ENCODE assay signal across 21 cellular contexts in the genomic region with DNA sequence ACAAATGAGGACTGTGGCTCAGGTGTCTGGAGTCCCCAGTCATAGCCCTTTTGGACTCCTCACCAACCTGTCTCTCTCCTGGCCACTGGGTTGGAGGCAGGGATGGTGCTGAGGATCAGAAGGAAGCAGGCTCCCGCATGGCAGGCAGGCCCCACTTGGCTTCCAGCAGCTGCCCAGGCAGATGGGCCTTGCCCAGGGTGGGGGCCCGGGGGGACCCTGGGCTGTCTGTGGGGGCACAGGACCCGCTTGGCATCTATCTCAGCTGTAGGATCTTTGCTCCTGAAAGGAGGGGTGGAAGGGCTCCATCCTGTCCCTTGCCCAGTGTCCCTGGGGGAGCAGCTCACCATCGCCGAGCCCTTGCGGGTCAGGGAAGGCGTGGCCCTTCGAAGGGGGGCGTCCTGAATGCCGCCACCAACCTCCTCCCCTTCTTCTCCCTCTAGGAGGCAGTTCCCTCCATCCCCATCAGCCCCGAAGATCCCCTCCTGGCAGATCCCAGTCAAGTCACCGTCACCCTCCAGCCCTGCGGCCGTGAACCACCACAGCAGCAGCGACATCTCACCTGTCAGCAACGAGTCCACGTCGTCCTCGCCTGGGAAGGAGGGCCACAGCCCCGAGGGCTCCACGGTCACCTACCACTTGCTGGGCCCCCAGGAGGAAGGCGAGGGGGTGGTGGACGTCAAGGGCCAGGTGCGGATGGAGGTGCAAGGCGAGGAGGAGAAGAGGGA.
DNase-seq lines count a peak whose midpoint lies in the region; ATAC-seq, FAIRE-seq and TF ChIP-seq lines count a peak whose summit lies in the region.
"Had no signal": no experiment of that assay in that cellular context is flagged by ENCODE, and none has a peak within 500 bp of the region (broad histone marks: within the 10 kb centered on the region; RNA-seq: fewer than 3 reads in every experiment).

No MANE protein-coding gene starts in this region.

- FAIRE-seq in HepG2 (lab: Jason Lieb, UNC), result no peak

- TF ChIP-seq CTCF in liver (IDR thresholded peaks at IDR 0.05; ENCODE audit: low read depth, low read length, missing input control), result no peak
- TF ChIP-seq CTCF in HepG2 (CRISPR knock-in tag; IDR thresholded peaks at IDR 0.05), result no peak
- no peak for TF ChIP-seq CTCF in heart left ventricle (IDR thresholded peaks at IDR 0.05)
- no peak for TF ChIP-seq CTCF in prostate gland (IDR thresholded peaks at IDR 0.05)
- no peak for TF ChIP-seq CTCF in PC-3 (conservative IDR thresholded peaks at IDR 0.05; ENCODE audit: low read depth, low read length)

- H3K27ac ChIP-seq in liver (ENCODE audit: low read depth in 1 of 2, low read length in 2 of 2), result peak overlapping the region; percentile 48 to 54
- no peak overlapping the region for H3K27ac ChIP-seq in HepG2 (ENCODE audit: extremely low read length, insufficient read depth, low read length)
- H3K27ac ChIP-seq in heart left ventricle, result peak overlapping the region in 7 of 12 donors; percentile 14 to 70 (median 34)
- H3K27ac ChIP-seq in prostate gland, result peak overlapping the region; percentile 95 to 98
- H3K27ac ChIP-seq in PC-3 (ENCODE audit: low read length), result no peak overlapping the region
- H3K27ac ChIP-seq: colonic mucosa, SJCRH30 had no signal

- H3K4me1 ChIP-seq in liver (ENCODE audit: control insufficient read depth in 4 of 4, insufficient read depth in 4 of 4, low read length in 3 of 4) (peaks cover 10 to 39% (median 17%) of the 10 kb centered on the region in 4 donors), HepG2 (ENCODE audit: insufficient read depth, low read length) (peaks cover 5% of the 10 kb centered on the region), heart left ventricle (peaks cover 0 to 16% (median 9%) of the 10 kb centered on the region in 12 donors), prostate gland (replicated peaks) (peaks cover 32% of the 10 kb centered on the region), PC-3 (ENCODE audit: insufficient read depth, low read length) (peaks cover 2% of the 10 kb centered on the region)
- H3K4me1 ChIP-seq: colonic mucosa, SJCRH30 had no signal

- TF ChIP-seq RAD21 in liver (IDR thresholded peaks at IDR 0.05) (no peak), HepG2 (CRISPR knock-in tag; IDR thresholded peaks at IDR 0.05) (no peak)

- WGBS in liver, result 92% methylated on average over 25 of the region's 25 CpGs
- WGBS in HepG2 (ENCODE audit: low lambda C conversion rate), result 95% methylated on average over 19 of the region's 25 CpGs
- 91 to 93% (median 91%) methylated on average over 24 to 25 of the region's 25 CpGs for WGBS in heart left ventricle, 4 donors
- WGBS in prostate gland, result 88% methylated on average over 25 of the region's 25 CpGs

- TF ChIP-seq POLR2A in HepG2 (IDR thresholded peaks at IDR 0.05; ENCODE audit: insufficient read depth in 1 of 2, low read depth in 2 of 2, low read length in 2 of 2) (no peak), heart left ventricle (IDR thresholded peaks at IDR 0.05) (no peak), prostate gland (IDR thresholded peaks at IDR 0.05) (no peak)

- H2AFZ ChIP-seq in HepG2 (ENCODE audit: low read length) (no peak overlapping the region), PC-3 (ENCODE audit: low read length) (no peak overlapping the region)

- DNase-seq in HepG2 (ENCODE audit: low spot score) (no peak), heart left ventricle (peak in 1 of 5 donors; percentile 47), prostate gland (ENCODE audit: low spot score) (no peak), PC-3 (no peak), DMS79 treated with DMSO at 0.1 percent for 48 hours (lab: John Stamatoyannopoulos, UW) (no peak)
- DNase-seq in stimulated activated CD8-positive, alpha-beta memory T cell treated with anti-CD3 and anti-CD28 coated beads, Interleukin-4, amount 100 ng/mL, for 48 hours, result no peak
- DNase-seq: activated CD8-positive, alpha-beta T cell treated with anti-CD3 and anti-CD28 coated beads for 36 hours; activated naive CD4-positive, alpha-beta T cell treated with anti-CD3 and anti-CD28 coated beads, Interleukin-2, amount 10 ng/mL, durations not matched to agents 7 days and 5 days; activated T-cell treated with anti-CD3 and anti-CD28 coated beads, Interleukin-2, amount 50 U/mL, for 4 hours; colonic mucosa; NCI-H1417 treated with DMSO at 0.1 percent for 48 hours; NCI-H2171 treated with DMSO at 0.1 percent for 48 hours; NCI-H748 treated with DMSO at 0.1 percent for 48 hours; occipital lobe; SJCRH30; stimulated activated CD4-positive, alpha-beta T cell treated with anti-CD3 and anti-CD28 coated beads, Interleukin-2, amount 100 ng/mL, for 24 hours; stimulated activated naive CD8-positive, alpha-beta T cell treated with anti-CD3 and anti-CD28 coated beads, Interleukin-15, amount 100 ng/mL, for 72 hours; T-helper 2 cell had no signal

- H3K9me2 ChIP-seq in PC-3 (replicated peaks; ENCODE audit: low read length), result no peaks in the 10 kb centered on the region

- intact Hi-C loops in HepG2 (cut with micrococcal nuclease; ENCODE audit: unreplicated experiment), result loop anchor here (10.0 kb wide), 1 partner anchor 114 kb away; no protein-coding TSS in a partner anchor
- intact Hi-C loops in heart left ventricle (cut with DNase I), result loop anchor here in 1 of 10 donors (10.0 kb wide), 1 partner anchor 236 kb away; no protein-coding TSS in a partner anchor
- intact Hi-C loops in prostate gland (cut with DNase I), result no loop called here
- intact Hi-C loops in PC-3 (cut with micrococcal nuclease), result no loop called here

- H4K20me1 ChIP-seq in HepG2 (ENCODE audit: insufficient read depth, low read length) (no peaks in the 10 kb centered on the region), PC-3 (ENCODE audit: low read length) (no peaks in the 10 kb centered on the region)

- POLR2A ChIA-PET in HepG2 (lab: Yijun Ruan, JAX) (no interaction called here), PC-3 (lab: Charles Lee; ENCODE audit: unreplicated experiment) (no interaction called here)

- no peak for ATAC-seq in HepG2
- peak in 2 of 4 donors; percentile 4 for ATAC-seq in heart left ventricle
- no peak for ATAC-seq in HG03045 (IDR thresholded peaks at IDR 0.05; ENCODE audit: unreplicated experiment)
- no peak for ATAC-seq in PC-3
- ATAC-seq: activated CD8-positive, alpha-beta T cell treated with anti-CD3 and anti-CD28 coated beads for 36 hours; activated T-cell treated with anti-CD3 and anti-CD28 coated beads, Interleukin-2, amount 50 U/mL, for 4 hours; stimulated activated naive CD8-positive, alpha-beta T cell treated with anti-CD3 and anti-CD28 coated beads, Interleukin-15, amount 100 ng/mL, for 72 hours had no signal

- H3K4me2 ChIP-seq in HepG2 (ENCODE audit: low read depth, low read length) (no peak overlapping the region), PC-3 (ENCODE audit: low read length) (no peak overlapping the region)

- H3K9me3 ChIP-seq in liver (ENCODE audit: control insufficient read depth in 4 of 4, low read length in 3 of 4) (no peaks in the 10 kb centered on the region), HepG2 (ENCODE audit: low read length) (no peaks in the 10 kb centered on the region), heart left ventricle (no peaks in the 10 kb centered on the region), prostate gland (no peaks in the 10 kb centered on the region), PC-3 (ENCODE audit: low read length) (no peaks in the 10 kb centered on the region)
- H3K9me3 ChIP-seq: colonic mucosa, SJCRH30 had no signal

- no peak for TF ChIP-seq EP300 in HepG2 (IDR thresholded peaks at IDR 0.05; ENCODE audit: low read depth in 2 of 2, low read length in 2 of 2)
- TF ChIP-seq EP300 in HepG2 (CRISPR knock-in tag; IDR thresholded peaks at IDR 0.05; ENCODE audit: borderline replicate concordance), result no peak

- H3K79me2 ChIP-seq in HepG2 (ENCODE audit: insufficient read depth, low read length) (no peaks in the 10 kb centered on the region), PC-3 (ENCODE audit: low read length) (no peaks in the 10 kb centered on the region)

- H3K36me3 ChIP-seq in liver (ENCODE audit: control insufficient read depth in 4 of 4, insufficient read depth in 3 of 4, low read depth in 1 of 4, low read length in 3 of 4) (peaks cover 0 to 15% (median 2%) of the 10 kb centered on the region in 4 donors), HepG2 (replicated peaks in 1 of 2; ENCODE audit: control insufficient read depth in 1 of 2, insufficient read depth in 2 of 2, low read length in 2 of 2) (peaks cover 9 to 14% of the 10 kb centered on the region in 2 experiments; a peak in 2 of 5 replicates), heart left ventricle (peaks cover 0 to 23% (median 7%) of the 10 kb centered on the region in 9 donors), prostate gland (no peaks in the 10 kb centered on the region), PC-3 (ENCODE audit: low read depth, low read length) (no peaks in the 10 kb centered on the region; the same call in 1 of the 2 replicates)
- H3K36me3 ChIP-seq: colonic mucosa, SJCRH30 had no signal

- CTCF ChIA-PET in HepG2 (lab: Yijun Ruan, JAX; ENCODE audit: low intra/inter-chr PET ratio, low total read pairs) (no interaction called here), PC-3 (lab: Charles Lee) (no interaction called here)

- in situ Hi-C loops in HepG2 (cut with HindIII; ENCODE audit: extremely low pct_ligation_motif_present, low pct_unique_long_range_greater_than_20kb), result no loop called here

- no peaks in the 10 kb centered on the region for H3F3A ChIP-seq in PC-3 (ENCODE audit: low read length, unreplicated experiment)

- H3K4me3 ChIP-seq in liver (ENCODE audit: low read depth in 1 of 3, low read length in 3 of 3), result no peak overlapping the region
- no peak overlapping the region for H3K4me3 ChIP-seq in HepG2 (replicated peaks in 1 of 3; ENCODE audit: insufficient read depth in 1 of 3, low read depth in 2 of 3, low read length in 3 of 3)
- H3K4me3 ChIP-seq in heart left ventricle, result no peak overlapping the region
- H3K4me3 ChIP-seq in prostate gland, result no peak overlapping the region
- no peak overlapping the region for H3K4me3 ChIP-seq in PC-3 (ENCODE audit: low read length)
- H3K4me3 ChIP-seq: colonic mucosa, lung, SJCRH30 had no signal

- H3K27me3 ChIP-seq in liver (ENCODE audit: control insufficient read depth in 4 of 4, insufficient read depth in 4 of 4, low read length in 3 of 4), result no peaks in the 10 kb centered on the region
- H3K27me3 ChIP-seq in HepG2 (ENCODE audit: control insufficient read depth in 1 of 2, insufficient read depth in 2 of 2, low read length in 2 of 2), result no peaks in the 10 kb centered on the region
- H3K27me3 ChIP-seq in heart left ventricle, result no peaks in the 10 kb centered on the region
- no peaks in the 10 kb centered on the region for H3K27me3 ChIP-seq in prostate gland (replicated peaks; ENCODE audit: insufficient read depth)
- H3K27me3 ChIP-seq in PC-3 (ENCODE audit: low read length), result no peaks in the 10 kb centered on the region
- H3K27me3 ChIP-seq: colonic mucosa, SJCRH30 had no signal

- BruUV-seq in HepG2 (replicated peaks; lab: Mats Ljungman, UMichigan) (no TSS peak), PC-3 (replicated peaks; lab: Mats Ljungman, UMichigan) (no TSS peak)

- H3K9ac ChIP-seq in liver (ENCODE audit: low read depth in 1 of 2, low read length in 2 of 2) (no peak overlapping the region), HepG2 (ENCODE audit: insufficient read depth, low read depth, low read length) (no peak overlapping the region), PC-3 (ENCODE audit: low read length) (no peak overlapping the region)

TF ChIP-seq in HepG2, 621 proteins besides CTCF, POLR2A, EP300 and RAD21 (continues in another document):
- TF ChIP-seq KLF15 (CRISPR knock-in tag; IDR thresholded peaks at IDR 0.05; ENCODE audit: borderline replicate concordance), result no peak

Comparison
In these comparisons a context has a peak if more than half of its experiments do, and no peak if none do; other contexts are left out.
1. H3K27ac ChIP-seq: peak in liver (2 of 2), heart left ventricle (7 of 12) and prostate gland (2 of 2); none in HepG2 (single experiment) and PC-3 (single experiment).